Comparison of ENCODE assay signal across 13 cellular contexts in genomic region chr12:52149651-52150241, GRCh38. TPM values are rescaled to one million over a fixed set of nuclear protein-coding genes. Genes with fewer than 3 reads are reported as not detected.
DNase-seq lines count a peak whose midpoint lies in the region; ATAC-seq, FAIRE-seq and TF ChIP-seq lines count a peak whose summit lies in the region.
"Had no signal": no experiment of that assay in that cellular context is flagged by ENCODE, and none has a peak within 500 bp of the region (broad histone marks: within the 10 kb centered on the region; RNA-seq: fewer than 3 reads in every experiment).

No MANE protein-coding gene starts in this region.

- H4K20me1 ChIP-seq in PC-9 (ENCODE audit: insufficient read depth) = no peaks in the 10 kb centered on the region
- H4K20me1 ChIP-seq in endothelial cell of umbilical vein (replicated peaks; ENCODE audit: control insufficient read depth, extremely low read depth, insufficient read depth, low read length) = no peaks in the 10 kb centered on the region
- H4K20me1 ChIP-seq: BLaER1 had no signal

- H3K27ac ChIP-seq in C4-2B (peak overlapping the region; percentile 56; the same call in 1 of the 2 replicates), PC-9 (peak overlapping the region; percentile 100), endothelial cell of umbilical vein (ENCODE audit: insufficient read depth, low read depth, low read length) (no peak overlapping the region), pancreas (peak overlapping the region; percentile 67 to 88 (median 82))
- H3K27ac ChIP-seq: BLaER1 had no signal

- 80 to 87% methylated on average over 5 of the region's 5 CpGs for WGBS in pancreas, 2 donors

- ATAC-seq in pancreas (no peak), HG03025 (IDR thresholded peaks at IDR 0.05; ENCODE audit: low FRiP score, unreplicated experiment) (no peak), GM21737 (IDR thresholded peaks at IDR 0.05; ENCODE audit: unreplicated experiment) (no peak)
- ATAC-seq: sciatic nerve had no signal

- TF ChIP-seq CTCF in C4-2B (conservative IDR thresholded peaks at IDR 0.05) (no peak), PC-9 (conservative IDR thresholded peaks at IDR 0.05) (no peak), endothelial cell of umbilical vein (IDR thresholded peaks at IDR 0.05; ENCODE audit: extremely low read depth in 1 of 2, insufficient read depth in 1 of 2, low read depth in 1 of 2, low read length in 2 of 2) (no peak), pancreas (IDR thresholded peaks at IDR 0.05) (no peak)

- no peaks in the 10 kb centered on the region for H3K27me3 ChIP-seq in PC-9 (ENCODE audit: insufficient read depth, low read depth)
- no peaks in the 10 kb centered on the region for H3K27me3 ChIP-seq in endothelial cell of umbilical vein (ENCODE audit: control insufficient read depth in 2 of 2, insufficient read depth in 2 of 2, low read length in 2 of 2)
- no peaks in the 10 kb centered on the region for H3K27me3 ChIP-seq in pancreas
- H3K27me3 ChIP-seq: BLaER1 had no signal

- no peak overlapping the region for H2AFZ ChIP-seq in PC-9
- H2AFZ ChIP-seq in endothelial cell of umbilical vein (ENCODE audit: low read depth, low read length) = peak overlapping the region; percentile 12

- POLR2A ChIA-PET in PC-9 (lab: Charles Lee; ENCODE audit: unreplicated experiment) = interaction anchor here (0.6 to 2.9 kb wide), 3 partner anchors 94 to 650 kb away, joined by 8 to 51 read pairs (median 9); no protein-coding TSS in a partner anchor
- POLR2A ChIA-PET in endothelial cell of umbilical vein (lab: Charles Lee) = no interaction called here

- peaks cover 5% of the 10 kb centered on the region; the same call in 1 of the 2 replicates for H3K36me3 ChIP-seq in PC-9 (ENCODE audit: low read depth)
- no peaks in the 10 kb centered on the region for H3K36me3 ChIP-seq in endothelial cell of umbilical vein (ENCODE audit: control insufficient read depth in 2 of 2, extremely low read depth in 1 of 2, insufficient read depth in 2 of 2, low read length in 2 of 2)
- no peaks in the 10 kb centered on the region for H3K36me3 ChIP-seq in pancreas
- H3K36me3 ChIP-seq: BLaER1, HAP-1 had no signal

- DNase-seq in PC-9 = peak; percentile 53 to 69
- no peak for DNase-seq in endothelial cell of umbilical vein (ENCODE audit: low read depth, low spot score)
- DNase-seq in pancreas = no peak
- DNase-seq in activated CD8-positive, alpha-beta memory T cell treated with anti-CD3 and anti-CD28 coated beads for 24 hours = no peak
- no peak for DNase-seq in DMS53 (lab: John Stamatoyannopoulos, UW)
- DNase-seq: KG1, NCI-H1930 had no signal

- no peaks in the 10 kb centered on the region for H3K9me2 ChIP-seq in PC-9 (ENCODE audit: insufficient read depth)

- dilution Hi-C loops in endothelial cell of umbilical vein (cut with MboI; ENCODE audit: extremely low pct_ligation_motif_present, low sequenced_read_pairs) = no loop called here

- CTCF ChIA-PET in PC-9 (lab: Charles Lee) (interaction anchor here (0.7 to 1.3 kb wide), 2 partner anchors 8 to 730 kb away, joined by 4 to 6 read pairs; no protein-coding TSS in a partner anchor), endothelial cell of umbilical vein (lab: Charles Lee) (interaction anchor here (0.8 to 1.8 kb wide), 3 partner anchors 124 to 730 kb away, joined by 3 to 6 read pairs (median 4); no protein-coding TSS in a partner anchor)

- H3K4me1 ChIP-seq in PC-9 (replicated peaks; ENCODE audit: insufficient read depth) (peaks cover 72% of the 10 kb centered on the region), endothelial cell of umbilical vein (ENCODE audit: control insufficient read depth, extremely low read depth, insufficient read depth, low read length) (peaks cover 25% of the 10 kb centered on the region), pancreas (peaks cover 0 to 6% (median 3%) of the 10 kb centered on the region in 3 donors)
- H3K4me1 ChIP-seq: HAP-1 had no signal

- FAIRE-seq in endothelial cell of umbilical vein (lab: Jason Lieb, UNC) = peak; percentile 48
- no peak for FAIRE-seq in pancreas (lab: Jason Lieb, UNC)

- H3K4me3 ChIP-seq in PC-9 = no peak overlapping the region
- no peak overlapping the region for H3K4me3 ChIP-seq in endothelial cell of umbilical vein (replicated peaks in 1 of 3; ENCODE audit: insufficient read depth in 1 of 3, low read depth in 1 of 3, low read length in 3 of 3)
- no peak overlapping the region for H3K4me3 ChIP-seq in pancreas
- H3K4me3 ChIP-seq: BLaER1, HAP-1 had no signal

- intact Hi-C loops in PC-9 (cut with micrococcal nuclease; ENCODE audit: unreplicated experiment) (loop anchor here (5.0 kb wide), 3 partner anchors 293 to 778 kb away; no protein-coding TSS in a partner anchor), endothelial cell of umbilical vein (cut with micrococcal nuclease) (loop anchor here (10.0 kb wide), 1 partner anchor 835 kb away; no protein-coding TSS in a partner anchor), pancreas (cut with DNase I) (loop anchor here in 1 of 3 donors (5.0 to 10.0 kb wide), 2 partner anchors 718 to 835 kb away; no protein-coding TSS in a partner anchor)

- no peak for TF ChIP-seq POLR2A in endothelial cell of umbilical vein (IDR thresholded peaks at IDR 0.05; ENCODE audit: low read depth, low read length)

- no peaks in the 10 kb centered on the region for H3K9me1 ChIP-seq in endothelial cell of umbilical vein (replicated peaks; ENCODE audit: control insufficient read depth, extremely low read depth, insufficient read depth, low read length)

- H3K9ac ChIP-seq in endothelial cell of umbilical vein (replicated peaks; ENCODE audit: extremely low read depth, insufficient read depth, low read length) = no peak overlapping the region
- H3K9ac ChIP-seq: BLaER1 had no signal

- H3K9me3 ChIP-seq in PC-9 (ENCODE audit: insufficient read depth, low read depth) = no peaks in the 10 kb centered on the region
- no peaks in the 10 kb centered on the region for H3K9me3 ChIP-seq in endothelial cell of umbilical vein (replicated peaks; ENCODE audit: control insufficient read depth, insufficient read depth, low read length)
- H3K9me3 ChIP-seq in pancreas = no peaks in the 10 kb centered on the region
- H3K9me3 ChIP-seq: BLaER1, HAP-1 had no signal

- H3K4me2 ChIP-seq in PC-9 (peak overlapping the region; percentile 79), endothelial cell of umbilical vein (ENCODE audit: insufficient read depth, low read length) (no peak overlapping the region)
- H3K4me2 ChIP-seq: BLaER1 had no signal

- BruUV-seq in PC-9 (replicated peaks; lab: Mats Ljungman, UMichigan) = no TSS peak
- BruUV-seq in endothelial cell of umbilical vein (replicated peaks; lab: Mats Ljungman, UMichigan) = no TSS peak

- peaks cover 30% of the 10 kb centered on the region for H3K79me2 ChIP-seq in PC-9 (ENCODE audit: low read depth)
- no peaks in the 10 kb centered on the region for H3K79me2 ChIP-seq in endothelial cell of umbilical vein (ENCODE audit: control insufficient read depth, insufficient read depth, low read length)

- peaks cover 72% of the 10 kb centered on the region for H3F3A ChIP-seq in PC-9 (ENCODE audit: insufficient read depth, low read depth)

TF ChIP-seq in endothelial cell of umbilical vein, 7 proteins besides CTCF, POLR2A, EP300 and RAD21:
- TF ChIP-seq MAX (IDR thresholded peaks at IDR 0.05; ENCODE audit: insufficient read depth, insufficient read length) = no peak
- no peak for TF ChIP-seq GATA2 (IDR thresholded peaks at IDR 0.05; ENCODE audit: insufficient read depth, insufficient read length, low read depth, low read length)
- TF ChIP-seq JUN (IDR thresholded peaks at IDR 0.05; ENCODE audit: borderline replicate concordance, insufficient read depth, insufficient read length, low read depth) = no peak
- TF ChIP-seq MYC (IDR thresholded peaks at IDR 0.05; ENCODE audit: low read depth, low read length) = no peak
- TF ChIP-seq POLR2AphosphoS5 (IDR thresholded peaks at IDR 0.05; ENCODE audit: insufficient read depth, low read depth, low read length) = no peak
- no peak for TF ChIP-seq EZH2 (IDR thresholded peaks at IDR 0.05; ENCODE audit: borderline replicate concordance, low read depth, low read length, severe bottlenecking)
- TF ChIP-seq FOS (IDR thresholded peaks at IDR 0.05; ENCODE audit: borderline replicate concordance, insufficient read depth, low read length) = no peak

RNA-seq across cellular contexts. Expression of gene KRT80, which starts 42.1 kb away (rescaled TPM):
- total RNA-seq in PC-9 (2021) (84.1 and 94.9 TPM in 2 replicates), endothelial cell of umbilical vein (21.7 and 23.7 TPM in 2 replicates), pancreas (10 to 100 TPM in 3 of 6 donors, 1 to 10 TPM in 3; 4.8 to 18.3 (median 9.0) TPM)
- polyA plus RNA-seq in endothelial cell of umbilical vein (12.3 and 13.6 TPM in 2 replicates), pancreas (1 to 10 TPM; 8.1 to 9.1 TPM)
- 14.2 and 14.7 TPM in 2 replicates for polyA plus RNA-seq in endothelial cell of umbilical vein (2011; cell fraction: cytosol; rRNA removed)
- polyA plus RNA-seq in endothelial cell of umbilical vein (2011; cell fraction: nucleus; rRNA removed) = 21.6 and 24.7 TPM in 2 replicates
- 6.5 and 10.4 TPM in 2 replicates for polyA plus RNA-seq in endothelial cell of umbilical vein (2012)
- 11.6 and 14.8 TPM in 2 replicates for polyA minus RNA-seq in endothelial cell of umbilical vein
- 68.4 TPM for polyA minus RNA-seq in endothelial cell of umbilical vein (2011; cell fraction: cytosol; rRNA and poly(A)+ RNA removed)
- 5.7 and 6.3 TPM in 2 replicates for polyA minus RNA-seq in endothelial cell of umbilical vein (2011; cell fraction: nucleus; rRNA and poly(A)+ RNA removed)

Comparison
In these comparisons a context has a peak if more than half of its experiments do, and no peak if none do; other contexts are left out.
1. DNase-seq: peak in PC-9 (2 of 2); none in endothelial cell of umbilical vein (single experiment), pancreas (0 of 6), activated CD8-positive, alpha-beta memory T cell treated with anti-CD3 and anti-CD28 coated beads for 24 hours (single experiment) and DMS53 (single experiment).